In the genomic region with DNA sequence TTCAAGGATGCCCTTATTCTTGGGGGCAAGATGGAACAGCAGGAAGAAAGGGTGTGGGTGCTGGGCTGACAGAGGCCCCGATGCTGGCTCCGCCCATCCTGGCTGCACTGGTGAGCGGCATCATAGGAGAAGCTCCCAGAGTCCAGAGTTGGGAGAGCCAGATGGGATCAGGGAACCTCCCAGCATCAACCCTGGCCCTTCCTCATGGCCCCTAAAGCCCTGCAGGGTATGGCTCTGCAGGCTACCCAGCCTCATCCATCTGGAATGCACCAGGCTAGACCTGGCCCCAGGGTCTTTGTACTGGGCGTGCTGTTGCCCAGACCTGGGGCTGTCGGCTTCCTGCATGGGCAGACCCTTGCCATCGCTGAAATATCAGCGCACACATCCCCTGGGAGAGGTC, we compare ENCODE assay signal across 26 cellular contexts. TPM values are rescaled to one million over a fixed set of nuclear protein-coding genes. Genes with fewer than 3 reads are reported as not detected.
A peak's percentile ranks its signal among the peaks of the same experiment; 100 is the strongest.
DNase-seq lines count a peak whose midpoint lies in the region; ATAC-seq, FAIRE-seq and TF ChIP-seq lines count a peak whose summit lies in the region.
"Had no signal": no experiment of that assay in that cellular context is flagged by ENCODE, and none has a peak within 500 bp of the region (broad histone marks: within the 10 kb centered on the region; RNA-seq: fewer than 3 reads in every experiment).

No MANE protein-coding gene starts in this region.

- no peak for TF ChIP-seq EP300 in A549 (IDR thresholded peaks at IDR 0.05)

- H3K27ac ChIP-seq in A549 = no peak overlapping the region
- no peak overlapping the region for H3K27ac ChIP-seq in gastrocnemius medialis
- H3K27ac ChIP-seq: epithelial cell of prostate, SJSA1, suprapubic skin had no signal

- 88% methylated on average over 7 of the region's 7 CpGs for WGBS in A549 (ENCODE audit: missing lambda C conversion rate)

- ATAC-seq in A549 (peak; percentile 56 to 62; a peak in 4 of 6 replicates), left lobe of liver (peak; percentile 43), GM18867 (IDR thresholded peaks at IDR 0.05; ENCODE audit: unreplicated experiment) (no peak), gastrocnemius medialis (no peak)
- ATAC-seq: activated T-cell treated with anti-CD3 and anti-CD28 coated beads, Interleukin-2, amount 50 U/mL, for 4 hours; natural killer cell had no signal

- no peak for TF ChIP-seq CTCF in A549 (IDR thresholded peaks at IDR 0.05)
- TF ChIP-seq CTCF in gastrocnemius medialis (IDR thresholded peaks at IDR 0.05 in 4 of 5, conservative IDR thresholded peaks at IDR 0.05 in 1 of 5) = no peak

- intact Hi-C loops in gastrocnemius medialis (cut with DNase I; ENCODE audit: low total_unique reads) = no loop called here

- H3K27me3 ChIP-seq in NT2/D1 (ENCODE audit: insufficient read depth, insufficient read length) (no peaks in the 10 kb centered on the region), gastrocnemius medialis (no peaks in the 10 kb centered on the region)
- H3K27me3 ChIP-seq: SJSA1, suprapubic skin had no signal

- H3K36me3 ChIP-seq in NT2/D1 (ENCODE audit: insufficient read depth, insufficient read length, low read length) (peaks cover 32% of the 10 kb centered on the region), gastrocnemius medialis (peaks cover 0 to 34% of the 10 kb centered on the region in 2 donors)

- CTCF ChIA-PET in A549 (lab: Yijun Ruan, JAX) = interaction anchor here (1.5 kb wide), 1 partner anchor 61 kb away, joined by 4 read pairs; no protein-coding TSS in a partner anchor

- no peaks in the 10 kb centered on the region for H3K4me1 ChIP-seq in A549
- no peaks in the 10 kb centered on the region for H3K4me1 ChIP-seq in NT2/D1 (ENCODE audit: insufficient read depth, insufficient read length)
- H3K4me1 ChIP-seq in gastrocnemius medialis = no peaks in the 10 kb centered on the region
- H3K4me1 ChIP-seq: HAP-1, SJSA1, suprapubic skin had no signal

- TF ChIP-seq POLR2A in A549 (IDR thresholded peaks at IDR 0.05; ENCODE audit: low read length) = no peak
- TF ChIP-seq POLR2A in gastrocnemius medialis (IDR thresholded peaks at IDR 0.05) = no peak

- peak overlapping the region; percentile 8 for H3K9ac ChIP-seq in NT2/D1 (ENCODE audit: insufficient read length, low read depth)

- no peak for TF ChIP-seq RAD21 in A549 (conservative IDR thresholded peaks at IDR 0.05 in 1 of 2, IDR thresholded peaks at IDR 0.05 in 1 of 2)

- DNase-seq in A549 (ENCODE audit: low read depth in 1 of 2, low spot score in 1 of 2) (no peak), EH (ENCODE audit: low read depth) (peak; percentile 19), NT2/D1 (ENCODE audit: low read depth, low spot score) (no peak), left lobe of liver (ENCODE audit: low spot score) (no peak), NCI-H1930 (lab: John Stamatoyannopoulos, UW) (no peak), gastrocnemius medialis (no peak), UCSD-AML1 (lab: John Stamatoyannopoulos, UW; ENCODE audit: unreplicated experiment) (no peak)
- DNase-seq: activated CD4-positive, alpha-beta memory T cell treated with anti-CD3 and anti-CD28 coated beads for 36 hours; activated naive CD4-positive, alpha-beta T cell treated with anti-CD3 and anti-CD28 coated beads, Interleukin-2, amount 10 ng/mL, durations not matched to agents 7 days and 5 days; activated T-cell treated with anti-CD3 and anti-CD28 coated beads, Interleukin-2, amount 50 U/mL, for 4 hours; anterior cingulate cortex; CD4-positive, alpha-beta T cell; central memory CD4-positive, alpha-beta T cell; DMS79; foreskin melanocyte; natural killer cell; NCI-H1105 treated with DMSO at 0.1 percent for 48 hours; NCI-H526 treated with DMSO at 0.1 percent for 48 hours; OCI-M1; posterior cingulate gyrus; T-helper 2 cell had no signal

- H3K4me3 ChIP-seq in A549 (no peak overlapping the region), NT2/D1 (ENCODE audit: insufficient read length, low read depth) (no peak overlapping the region), gastrocnemius medialis (no peak overlapping the region)
- H3K4me3 ChIP-seq: HAP-1, SJSA1, suprapubic skin had no signal

- FAIRE-seq in A549 (lab: Jason Lieb, UNC) = no peak

- H3K9me3 ChIP-seq in A549 (no peaks in the 10 kb centered on the region), NT2/D1 (ENCODE audit: insufficient read depth, low read length) (no peaks in the 10 kb centered on the region), gastrocnemius medialis (no peaks in the 10 kb centered on the region)
- H3K9me3 ChIP-seq: HAP-1, SJSA1, suprapubic skin had no signal

- POLR2A ChIA-PET in A549 (lab: Yijun Ruan, JAX) = no interaction called here

- in situ Hi-C loops in gastrocnemius medialis (cut with MboI; ENCODE audit: low sequenced_read_pairs in 4 of 4) = no loop called here

- H3K4me2 ChIP-seq in A549 = no peak overlapping the region

TF ChIP-seq in A549, 52 proteins besides CTCF, POLR2A, EP300 and RAD21:
- TF ChIP-seq ZFP36 (IDR thresholded peaks at IDR 0.05; ENCODE audit: borderline replicate concordance, partially characterized antibody) = no peak
- TF ChIP-seq BCL3 (IDR thresholded peaks at IDR 0.05) = no peak

RNA-seq across cellular contexts. Expression of gene ELL, which starts 7.9 kb away (rescaled TPM):
- polyA plus RNA-seq in A549 (2011; rRNA removed) (1.1 and 1.6 TPM in 2 replicates), A549 (2017; fragmentation: RNase III; extraction: RNeasy Plus Mini Kit Qiagen cat#74134 plus additional on column Dnase treatment) (3.6 to 3.8 TPM (median 3.7 TPM) in 3 replicates)
- 4.1 and 5.9 TPM in 2 replicates for polyA plus RNA-seq in A549 (2012; cell fraction: cytosol; rRNA removed)
- polyA plus RNA-seq in A549 (2012; cell fraction: nucleus; rRNA removed) = 10.6 and 18.2 TPM in 2 replicates
- polyA minus RNA-seq in A549 (2011; rRNA and poly(A)+ RNA removed) = 2.4 and 3.6 TPM in 2 replicates
- total RNA-seq in left lobe of liver (11.2 TPM), gastrocnemius medialis (10 to 100 TPM; 21.8 to 30.8 (median 27.3) TPM)

RNA-seq across cellular contexts. Expression of gene FKBP8, which starts 13.6 kb away (rescaled TPM):
- 53.3 and 56.1 TPM in 2 replicates for polyA plus RNA-seq in A549 (2011; rRNA removed)
- polyA plus RNA-seq in A549 (2012; cell fraction: cytosol; rRNA removed) = 146 and 183 TPM in 2 replicates
- polyA plus RNA-seq in A549 (2012; cell fraction: nucleus; rRNA removed) = 128 and 154 TPM in 2 replicates
- polyA plus RNA-seq in A549 (2017; fragmentation: RNase III; extraction: RNeasy Plus Mini Kit Qiagen cat#74134 plus additional on column Dnase treatment) = 97.0 to 124 TPM (median 123 TPM) in 3 replicates
- polyA minus RNA-seq in A549 (2011; rRNA and poly(A)+ RNA removed) = 28.0 and 45.2 TPM in 2 replicates
- 116 TPM for total RNA-seq in left lobe of liver
- 100 to 1,000 TPM; 157 to 195 (median 184) TPM for total RNA-seq in gastrocnemius medialis

RNA-seq across cellular contexts. Expression of gene KXD1, which starts 27.9 kb away (rescaled TPM):
- polyA plus RNA-seq in A549 (2011; rRNA removed) = 62.8 and 73.6 TPM in 2 replicates
- polyA plus RNA-seq in A549 (2012; cell fraction: cytosol; rRNA removed) = 155 and 165 TPM in 2 replicates
- polyA plus RNA-seq in A549 (2012; cell fraction: nucleus; rRNA removed) = 91.2 and 96.6 TPM in 2 replicates
- 83.9 to 90.6 TPM (median 87.4 TPM) in 3 replicates for polyA plus RNA-seq in A549 (2017; fragmentation: RNase III; extraction: RNeasy Plus Mini Kit Qiagen cat#74134 plus additional on column Dnase treatment)
- polyA minus RNA-seq in A549 (2011; rRNA and poly(A)+ RNA removed) = 106 and 130 TPM in 2 replicates
- total RNA-seq in left lobe of liver = 30.4 TPM
- 100 to 1,000 TPM in 3 of 4 donors, 10 to 100 TPM in 1; 97.1 to 155 (median 106) TPM for total RNA-seq in gastrocnemius medialis

RNA-seq across cellular contexts. Expression of gene UBA52, which starts 41.9 kb away (rescaled TPM):
- polyA plus RNA-seq in A549 (2011; rRNA removed) (888 and 1,266 TPM in 2 replicates), A549 (2017; fragmentation: RNase III; extraction: RNeasy Plus Mini Kit Qiagen cat#74134 plus additional on column Dnase treatment) (942 to 959 TPM (median 947 TPM) in 3 replicates)
- 1,951 and 2,211 TPM in 2 replicates for polyA plus RNA-seq in A549 (2012; cell fraction: cytosol; rRNA removed)
- polyA plus RNA-seq in A549 (2012; cell fraction: nucleus; rRNA removed) = 1,028 and 1,517 TPM in 2 replicates
- 851 and 1,238 TPM in 2 replicates for polyA minus RNA-seq in A549 (2011; rRNA and poly(A)+ RNA removed)
- total RNA-seq in left lobe of liver (425 TPM), gastrocnemius medialis (100 to 1,000 TPM; 512 to 719 (median 537) TPM)

RNA-seq across cellular contexts. Expression of gene REX1BD, which starts 58.8 kb away (rescaled TPM):
- polyA plus RNA-seq in A549 (2011; rRNA removed) = 13.3 and 23.1 TPM in 2 replicates
- polyA plus RNA-seq in A549 (2012; cell fraction: cytosol; rRNA removed) = 91.8 and 94.7 TPM in 2 replicates
- 175 and 211 TPM in 2 replicates for polyA plus RNA-seq in A549 (2012; cell fraction: nucleus; rRNA removed)
- polyA plus RNA-seq in A549 (2017; fragmentation: RNase III; extraction: RNeasy Plus Mini Kit Qiagen cat#74134 plus additional on column Dnase treatment) = 47.3 to 50.3 TPM (median 47.7 TPM) in 3 replicates
- polyA minus RNA-seq in A549 (2011; rRNA and poly(A)+ RNA removed) = 3.1 and 4.9 TPM in 2 replicates
- total RNA-seq in left lobe of liver = 55.7 TPM
- 100 to 1,000 TPM; 163 to 337 (median 187) TPM for total RNA-seq in gastrocnemius medialis

Comparison
In these comparisons a context has a peak if more than half of its experiments do, and no peak if none do; other contexts are left out.
1. ATAC-seq: peak in A549 (2 of 2) and left lobe of liver (single experiment); none in GM18867 (single experiment) and gastrocnemius medialis (0 of 2).